8 cellular contexts compared by ENCODE assay signal in genomic region chr12:46933947-46934346, GRCh38.
DNase-seq lines count a peak whose midpoint lies in the region; ATAC-seq and TF ChIP-seq lines count a peak whose summit lies in the region.

No MANE protein-coding gene starts in this region.

- TF ChIP-seq CTCF in OCI-LY3 (IDR thresholded peaks at IDR 0.05; ENCODE audit: low read depth, low read length) = peak; percentile 78
- TF ChIP-seq CTCF in epithelial cell of esophagus (IDR thresholded peaks at IDR 0.05; ENCODE audit: insufficient read depth, low read depth, low read length, missing control alignments) = peak; percentile 72
- TF ChIP-seq CTCF in nephron progenitor cell (IDR thresholded peaks at IDR 0.05) = peak; percentile 13

- H3K27ac Mint-ChIP-seq in nephron progenitor cell = no peak overlapping the region
- no peak overlapping the region for H3K27ac Mint-ChIP-seq in activated naive CD8-positive, alpha-beta T cell treated with anti-CD3 and anti-CD28 coated beads, Interleukin-2, amount 50 U/mL, for 24 hours

- H3K36me3 ChIP-seq in OCI-LY3 (replicated peaks; ENCODE audit: low read depth, low read length) = no peaks in the 10 kb centered on the region

- no peaks in the 10 kb centered on the region for H4K20me1 ChIP-seq in OCI-LY3 (ENCODE audit: insufficient read depth, low read length)

- intact Hi-C loops in Right ventricle myocardium inferior (cut with DNase I) = loop anchor here (5.0 to 10.0 kb wide), 3 partner anchors 109 to 809 kb away; partner anchors contain the start of gene SLC38A4
- intact Hi-C loops in cardiac septum (cut with DNase I) = loop anchor here (5.0 kb wide), 2 partner anchors 257 to 592 kb away; no protein-coding TSS in a partner anchor

- H3K27me3 ChIP-seq in OCI-LY3 (ENCODE audit: low read depth, low read length) = peaks cover 5% of the 10 kb centered on the region; the same call in 1 of the 2 replicates

- peaks cover 17% of the 10 kb centered on the region for H3K9me3 Mint-ChIP-seq in nephron progenitor cell
- H3K9me3 Mint-ChIP-seq in activated naive CD8-positive, alpha-beta T cell treated with anti-CD3 and anti-CD28 coated beads, Interleukin-2, amount 50 U/mL, for 24 hours = no peaks in the 10 kb centered on the region

- H3K4me2 ChIP-seq in OCI-LY3 (ENCODE audit: low read length) = peak overlapping the region; percentile 15; the same call in 1 of the 2 replicates

- no peaks in the 10 kb centered on the region for H3K36me3 Mint-ChIP-seq in nephron progenitor cell (ENCODE audit: low read depth)
- no peaks in the 10 kb centered on the region for H3K36me3 Mint-ChIP-seq in activated naive CD8-positive, alpha-beta T cell treated with anti-CD3 and anti-CD28 coated beads, Interleukin-2, amount 50 U/mL, for 24 hours (ENCODE audit: low read depth)

- DNase-seq in Right ventricle myocardium inferior (ENCODE audit: missing footprints) (no peak), cardiac septum (ENCODE audit: low spot score) (no peak), epithelial cell of esophagus (ENCODE audit: low read depth) (peak; percentile 76), nephron progenitor cell (no peak), COLO668 (lab: John Stamatoyannopoulos, UW; ENCODE audit: unreplicated experiment) (no peak)
- no peak for DNase-seq in activated naive CD8-positive, alpha-beta T cell treated with anti-CD3 and anti-CD28 coated beads, Interleukin-2, amount 50 U/mL, for 24 hours

- H3K4me3 ChIP-seq in OCI-LY3 (ENCODE audit: low read length) (no peak overlapping the region), epithelial cell of esophagus (ENCODE audit: low read length) (no peak overlapping the region)

- no peak overlapping the region for H2AFZ ChIP-seq in OCI-LY3 (ENCODE audit: low read depth, low read length)

- no peak overlapping the region for H3K9ac ChIP-seq in OCI-LY3 (ENCODE audit: low read length)

- H3K27ac ChIP-seq in OCI-LY3 (ENCODE audit: low read length) = no peak overlapping the region

- 0 out of 2 replicates have a peak, but pooled peaks cover 5% of the 10 kb centered on the region for H3K4me1 ChIP-seq in OCI-LY3 (ENCODE audit: low read length)

- H3K27me3 Mint-ChIP-seq in nephron progenitor cell (ENCODE audit: low read depth, poor library complexity) = peaks cover 3% of the 10 kb centered on the region
- peaks cover 9% of the 10 kb centered on the region for H3K27me3 Mint-ChIP-seq in activated naive CD8-positive, alpha-beta T cell treated with anti-CD3 and anti-CD28 coated beads, Interleukin-2, amount 50 U/mL, for 24 hours

- H3K4me1 Mint-ChIP-seq in nephron progenitor cell = no peaks in the 10 kb centered on the region
- no peaks in the 10 kb centered on the region for H3K4me1 Mint-ChIP-seq in activated naive CD8-positive, alpha-beta T cell treated with anti-CD3 and anti-CD28 coated beads, Interleukin-2, amount 50 U/mL, for 24 hours

- ATAC-seq in Right ventricle myocardium inferior = peak; percentile 59
- no peak for ATAC-seq in HG03460 (IDR thresholded peaks at IDR 0.05; ENCODE audit: unreplicated experiment)
- no peak for ATAC-seq in activated naive CD8-positive, alpha-beta T cell treated with anti-CD3 and anti-CD28 coated beads, Interleukin-2, amount 50 U/mL, for 24 hours

- no peak overlapping the region for H3K4me3 Mint-ChIP-seq in nephron progenitor cell
- H3K4me3 Mint-ChIP-seq in activated naive CD8-positive, alpha-beta T cell treated with anti-CD3 and anti-CD28 coated beads, Interleukin-2, amount 50 U/mL, for 24 hours = no peak overlapping the region

- H3K9me3 ChIP-seq in OCI-LY3 (ENCODE audit: insufficient read depth, low read length) = no peaks in the 10 kb centered on the region

- no peaks in the 10 kb centered on the region for H3K79me2 ChIP-seq in OCI-LY3 (ENCODE audit: low read length)

Comparison
In these comparisons a context has a peak if more than half of its experiments do, and no peak if none do; other contexts are left out.
1. CTCF ChIP-seq: peak in every context shown above with its lines; median percentile 78 in OCI-LY3; 72 in epithelial cell of esophagus; 13 in nephron progenitor cell.